In the genomic region with DNA sequence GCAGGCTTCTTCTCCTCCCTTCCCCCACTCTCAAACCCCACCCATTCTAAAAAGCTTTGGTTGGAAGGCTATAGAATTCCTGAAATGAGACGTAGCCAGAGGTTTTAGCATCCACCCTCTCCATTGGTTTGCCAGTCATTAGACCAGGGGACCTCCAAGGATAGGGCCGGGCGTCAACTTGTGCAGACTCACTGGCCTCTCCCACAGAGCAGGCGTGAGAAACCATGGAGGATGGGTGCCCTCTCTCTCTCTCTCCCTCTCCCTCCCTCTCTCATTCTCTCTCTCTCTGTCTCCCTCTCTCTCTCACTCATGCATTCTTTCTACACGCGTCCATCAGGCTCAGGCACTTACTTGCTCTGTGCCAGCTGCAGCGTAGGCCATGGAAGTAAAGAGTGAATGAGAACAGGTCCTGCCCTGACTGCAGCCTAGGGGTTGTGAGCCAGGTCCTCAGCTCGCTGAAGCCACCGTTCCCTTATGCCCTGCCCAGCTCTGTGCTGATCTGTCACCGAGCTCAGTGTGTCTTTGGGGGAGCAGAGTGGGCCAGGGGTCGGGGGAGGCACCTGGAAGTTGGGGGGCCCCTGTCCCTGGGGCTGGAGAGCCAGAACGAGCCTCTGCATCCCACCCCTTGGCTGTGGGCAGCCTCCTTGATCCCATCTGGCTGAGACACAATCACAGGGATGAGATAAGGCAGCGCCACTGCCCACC, we compare ENCODE assay signal across 19 cellular contexts.
DNase-seq lines count a peak whose midpoint lies in the region; ATAC-seq and TF ChIP-seq lines count a peak whose summit lies in the region.
"Had no signal": no experiment of that assay in that cellular context is flagged by ENCODE, and none has a peak within 500 bp of the region (broad histone marks: within the 10 kb centered on the region; RNA-seq: fewer than 3 reads in every experiment).

No MANE protein-coding gene starts in this region.

- H3F3A ChIP-seq in PC-3 (ENCODE audit: low read length, unreplicated experiment) (no peaks in the 10 kb centered on the region), smooth muscle cell (ENCODE audit: low read depth) (no peaks in the 10 kb centered on the region)

- H3K4me3 ChIP-seq in DND-41 (ENCODE audit: low read depth in 1 of 2, low read length in 2 of 2) (no peak overlapping the region), PC-3 (ENCODE audit: low read length) (no peak overlapping the region), smooth muscle cell (no peak overlapping the region)
- H3K4me3 ChIP-seq: colonic mucosa, Peyer's patch, SJSA1, testis had no signal

- intact Hi-C loops in PC-3 (cut with micrococcal nuclease), result no loop called here

- H2AFZ ChIP-seq in DND-41 (ENCODE audit: low read depth, low read length), result no peak overlapping the region
- no peak overlapping the region for H2AFZ ChIP-seq in PC-3 (ENCODE audit: low read length)
- H2AFZ ChIP-seq in smooth muscle cell (ENCODE audit: low read depth), result no peak overlapping the region

- H3K4me1 ChIP-seq in DND-41 (ENCODE audit: insufficient read depth, low read length) (peaks cover 26% of the 10 kb centered on the region), PC-3 (ENCODE audit: insufficient read depth, low read length) (peaks cover 12% of the 10 kb centered on the region), smooth muscle cell (ENCODE audit: low read depth) (peaks cover 8% of the 10 kb centered on the region)
- H3K4me1 ChIP-seq: colonic mucosa, Peyer's patch had no signal

- no peak for TF ChIP-seq CTCF in DND-41 (IDR thresholded peaks at IDR 0.05; ENCODE audit: borderline replicate concordance, extremely low read depth, low read length, poor library complexity, severe bottlenecking)
- no peak for TF ChIP-seq CTCF in PC-3 (conservative IDR thresholded peaks at IDR 0.05; ENCODE audit: low read depth, low read length)
- no peak for TF ChIP-seq CTCF in smooth muscle cell (IDR thresholded peaks at IDR 0.05; ENCODE audit: borderline replicate concordance, insufficient read depth, poor library complexity, severe bottlenecking)

- ATAC-seq in DND-41 (ENCODE audit: insufficient read depth, low read depth) (no peak), PC-3 (no peak)
- ATAC-seq: effector memory CD8-positive, alpha-beta T cell; HCT116 had no signal

- no peaks in the 10 kb centered on the region for H3K36me3 ChIP-seq in DND-41 (ENCODE audit: insufficient read depth, low read length)
- no peaks in the 10 kb centered on the region for H3K36me3 ChIP-seq in PC-3 (ENCODE audit: low read depth, low read length)
- no peaks in the 10 kb centered on the region for H3K36me3 ChIP-seq in smooth muscle cell (ENCODE audit: low read depth)
- H3K36me3 ChIP-seq: colonic mucosa, Peyer's patch, SJSA1 had no signal

- H4K20me1 ChIP-seq in DND-41 (ENCODE audit: insufficient read depth, low read length), result no peaks in the 10 kb centered on the region
- no peaks in the 10 kb centered on the region for H4K20me1 ChIP-seq in PC-3 (ENCODE audit: low read length)
- no peaks in the 10 kb centered on the region for H4K20me1 ChIP-seq in smooth muscle cell (ENCODE audit: low read depth)

- H3K9me2 ChIP-seq in PC-3 (replicated peaks; ENCODE audit: low read length), result no peaks in the 10 kb centered on the region

- DNase-seq in DND-41 (no peak), PC-3 (no peak), iris pigment epithelial cell (ENCODE audit: low read depth) (peak; percentile 36), smooth muscle cell (lab: John Stamatoyannopoulos, UW; ENCODE audit: unreplicated experiment) (no peak), HuH-7.5 (ENCODE audit: low spot score) (no peak)
- no peak for DNase-seq in stimulated activated CD4-positive, alpha-beta T cell treated with anti-CD3 and anti-CD28 coated beads, Interleukin-4, amount 100 ng/mL, for 24 hours
- no peak for DNase-seq in activated effector memory CD4-positive, alpha-beta T cell treated with Interleukin-2 at 50 U/mL for 16 hours
- DNase-seq: activated CD4-positive, alpha-beta T cell treated with anti-CD3 and anti-CD28 coated beads for 4 hours; activated naive CD4-positive, alpha-beta T cell treated with Interleukin-2 at 50 U/mL for 16 hours; CD4-positive, alpha-beta memory T cell; colonic mucosa; effector memory CD8-positive, alpha-beta T cell; islet precursor cell; stimulated activated CD4-positive, alpha-beta T cell treated with anti-CD3 and anti-CD28 coated beads, Interleukin-2, amount 100 ng/mL, for 48 hours; stimulated activated naive B cell treated with anti-CD40 and anti-IgM and Interleukin-4, amounts not matched to agents 10 μg/mL and 1 μg/mL and 100 μg/mL, for 72 hours; testis had no signal

- CTCF ChIA-PET in PC-3 (lab: Charles Lee), result no interaction called here

- H3K27ac ChIP-seq in DND-41 (ENCODE audit: low read length), result peak overlapping the region; percentile 77
- H3K27ac ChIP-seq in PC-3 (ENCODE audit: low read length), result no peak overlapping the region
- H3K27ac ChIP-seq in smooth muscle cell (ENCODE audit: low read depth), result no peak overlapping the region
- H3K27ac ChIP-seq: colonic mucosa, Peyer's patch, SJSA1, testis had no signal

- no peaks in the 10 kb centered on the region for H3K79me2 ChIP-seq in DND-41 (ENCODE audit: insufficient read depth, low read length)
- H3K79me2 ChIP-seq in PC-3 (ENCODE audit: low read length), result no peaks in the 10 kb centered on the region
- H3K79me2 ChIP-seq in smooth muscle cell (ENCODE audit: low read depth), result no peaks in the 10 kb centered on the region

- H3K4me2 ChIP-seq in DND-41 (ENCODE audit: insufficient read depth, low read length) (no peak overlapping the region), PC-3 (ENCODE audit: low read length) (peak overlapping the region; percentile 30; the same call in 1 of the 2 replicates), smooth muscle cell (peak overlapping the region; percentile 51)

- BruUV-seq in PC-3 (replicated peaks; lab: Mats Ljungman, UMichigan), result no TSS peak

- no peaks in the 10 kb centered on the region for H3K9me3 ChIP-seq in DND-41 (ENCODE audit: insufficient read depth, low read length, severe bottlenecking)
- no peaks in the 10 kb centered on the region for H3K9me3 ChIP-seq in PC-3 (ENCODE audit: low read length)
- no peaks in the 10 kb centered on the region for H3K9me3 ChIP-seq in smooth muscle cell (replicated peaks; ENCODE audit: low read depth)
- H3K9me3 ChIP-seq: colonic mucosa, Peyer's patch, SJSA1, testis had no signal

- WGBS in smooth muscle cell (ENCODE audit: low lambda C conversion rate), result 84% methylated on average over 13 of the region's 13 CpGs

- H3K27me3 ChIP-seq in DND-41 (ENCODE audit: insufficient read depth, low read length, poor library complexity) (no peaks in the 10 kb centered on the region), PC-3 (ENCODE audit: low read length) (peaks cover 17% of the 10 kb centered on the region), smooth muscle cell (ENCODE audit: low read depth) (no peaks in the 10 kb centered on the region)
- H3K27me3 ChIP-seq: colonic mucosa, Peyer's patch, SJSA1, testis had no signal

- POLR2A ChIA-PET in PC-3 (lab: Charles Lee; ENCODE audit: unreplicated experiment), result no interaction called here

- no peak overlapping the region for H3K9ac ChIP-seq in DND-41 (ENCODE audit: low read depth, low read length)
- no peak overlapping the region for H3K9ac ChIP-seq in PC-3 (ENCODE audit: low read length)
- no peak overlapping the region for H3K9ac ChIP-seq in smooth muscle cell (ENCODE audit: low read depth)
